In the genomic region with DNA sequence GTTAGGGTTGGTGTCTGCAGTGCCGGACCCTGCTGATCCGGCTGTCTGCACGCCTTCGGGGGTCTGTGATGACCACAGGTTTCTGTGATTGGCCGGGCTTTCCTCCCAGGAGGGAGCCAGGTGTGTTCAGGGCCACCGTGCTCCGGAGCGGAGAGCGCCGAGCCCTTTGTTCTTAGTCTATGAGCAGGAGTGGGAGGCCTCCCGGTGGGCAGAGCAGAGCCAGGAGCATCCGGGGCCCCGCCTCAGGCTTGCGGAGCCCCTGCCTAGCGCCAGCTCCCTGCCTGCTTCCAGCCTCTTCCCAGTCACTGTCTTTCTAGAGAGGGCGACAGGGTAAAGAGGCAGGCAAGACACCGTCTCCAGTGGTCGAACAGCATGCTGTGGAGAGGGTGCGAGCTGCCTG, we compare ENCODE assay signal across 37 cellular contexts.
"Had no signal": no experiment of that assay in that cellular context is flagged by ENCODE, and none has a peak within 500 bp of the region (broad histone marks: within the 10 kb centered on the region; RNA-seq: fewer than 3 reads in every experiment).

No MANE protein-coding gene starts in this region.

- H3K27me3 Mint-ChIP-seq: activated CD4-positive, alpha-beta memory T cell treated with anti-CD3 and anti-CD28 coated beads for 36 hours; activated CD4-positive, alpha-beta T cell treated with anti-CD3 and anti-CD28 coated beads for 36 hours; activated naive CD4-positive, alpha-beta T cell treated with anti-CD3 and anti-CD28 coated beads, Interleukin-2, amount 50 U/mL, for 24 hours; activated naive CD8-positive, alpha-beta T cell treated with anti-CD3 and anti-CD28 coated beads, Interleukin-2, amount 10 ng/mL, durations not matched to agents 7 days and 5 days; activated T-helper 17 cell treated with anti-CD3 and anti-CD28 coated beads, Interleukin-2, amount 50 U/mL, for 72 hours; brain had no signal

- H3K4me3 Mint-ChIP-seq: activated CD4-positive, alpha-beta memory T cell treated with anti-CD3 and anti-CD28 coated beads for 36 hours; activated CD4-positive, alpha-beta T cell treated with anti-CD3 and anti-CD28 coated beads for 36 hours; activated naive CD4-positive, alpha-beta T cell treated with anti-CD3 and anti-CD28 coated beads, Interleukin-2, amount 50 U/mL, for 24 hours; activated naive CD8-positive, alpha-beta T cell treated with anti-CD3 and anti-CD28 coated beads, Interleukin-2, amount 10 ng/mL, durations not matched to agents 7 days and 5 days; activated T-cell treated with anti-CD3 and anti-CD28 coated beads, Interleukin-2, amount 50 U/mL, for 72 hours; activated T-helper 17 cell treated with anti-CD3 and anti-CD28 coated beads, Interleukin-2, amount 50 U/mL, for 72 hours; brain; T-helper 1 cell treated with Interleukin-12 subunit alpha and Interleukin-12 subunit beta and Interleukin-4 antibody, amounts not matched to agents 30 μg/mL and 1 μg/mL, for 36 hours; T-helper 2 cell treated with Interferon-gamma antibody and Interleukin-4, amounts not matched to agents 5 μg/mL and 100 μg/mL, for 36 hours; WTC11 had no signal

- H3K9me3 ChIP-seq: Peyer's patch, SJSA1, SK-N-SH had no signal

- H3K4me1 ChIP-seq: Peyer's patch, SJSA1 had no signal

- H3K36me3 ChIP-seq: Peyer's patch, SJSA1 had no signal

- H3K36me3 Mint-ChIP-seq: brain, WTC11 had no signal

- H3K9ac ChIP-seq: SK-N-SH had no signal

- H3K9me3 Mint-ChIP-seq: activated CD4-positive, alpha-beta memory T cell treated with anti-CD3 and anti-CD28 coated beads for 36 hours; activated naive CD4-positive, alpha-beta T cell treated with anti-CD3 and anti-CD28 coated beads, Interleukin-2, amount 50 U/mL, for 24 hours; activated naive CD8-positive, alpha-beta T cell treated with anti-CD3 and anti-CD28 coated beads, Interleukin-2, amount 10 ng/mL, durations not matched to agents 7 days and 5 days; activated T-cell treated with anti-CD3 and anti-CD28 coated beads, Interleukin-2, amount 50 U/mL, for 72 hours; activated T-helper 17 cell treated with anti-CD3 and anti-CD28 coated beads, Interleukin-2, amount 50 U/mL, for 72 hours; brain; T-helper 1 cell treated with Interleukin-12 subunit alpha and Interleukin-12 subunit beta and Interleukin-4 antibody, amounts not matched to agents 30 μg/mL and 1 μg/mL, for 36 hours; T-helper 2 cell treated with Interferon-gamma antibody and Interleukin-4, amounts not matched to agents 5 μg/mL and 100 μg/mL, for 36 hours; WTC11 had no signal

- FAIRE-seq: bronchial epithelial cell, TTC549 had no signal

- H3K4me2 ChIP-seq: SK-N-SH had no signal

- H3K27ac Mint-ChIP-seq: activated CD4-positive, alpha-beta memory T cell treated with anti-CD3 and anti-CD28 coated beads for 36 hours; activated CD4-positive, alpha-beta T cell treated with anti-CD3 and anti-CD28 coated beads for 36 hours; activated naive CD4-positive, alpha-beta T cell treated with anti-CD3 and anti-CD28 coated beads, Interleukin-2, amount 50 U/mL, for 24 hours; activated naive CD8-positive, alpha-beta T cell treated with anti-CD3 and anti-CD28 coated beads, Interleukin-2, amount 10 ng/mL, durations not matched to agents 7 days and 5 days; activated T-cell treated with anti-CD3 and anti-CD28 coated beads, Interleukin-2, amount 50 U/mL, for 72 hours had no signal

- H3K4me3 ChIP-seq: Peyer's patch, SJSA1 had no signal

- H3K4me1 Mint-ChIP-seq: activated CD4-positive, alpha-beta T cell treated with anti-CD3 and anti-CD28 coated beads for 36 hours; activated naive CD4-positive, alpha-beta T cell treated with anti-CD3 and anti-CD28 coated beads, Interleukin-2, amount 50 U/mL, for 24 hours; activated naive CD8-positive, alpha-beta T cell treated with anti-CD3 and anti-CD28 coated beads, Interleukin-2, amount 10 ng/mL, durations not matched to agents 7 days and 5 days had no signal

- H3K27ac ChIP-seq: Peyer's patch, SJSA1 had no signal

- H3K27me3 ChIP-seq: Peyer's patch, SJSA1 had no signal

- DNase-seq: activated CD4-positive, alpha-beta memory T cell treated with anti-CD3 and anti-CD28 coated beads for 36 hours; activated CD4-positive, alpha-beta T cell treated with anti-CD3 and anti-CD28 coated beads for 36 hours; activated CD4-positive, alpha-beta T cell treated with anti-CD3 and anti-CD28 coated beads, Interleukin-2, amount 50 U/mL, for 1 hour; activated CD8-positive, alpha-beta memory T cell treated with anti-CD3 and anti-CD28 coated beads, Interleukin-2, amount 50 U/mL, for 4 hours; activated effector memory CD4-positive, alpha-beta T cell treated with anti-CD3 and anti-CD28 coated beads, Interleukin-2, amount 50 U/mL, for 16 hours; activated naive CD4-positive, alpha-beta T cell treated with Interleukin-2 at 50 U/mL for 16 hours; activated naive CD8-positive, alpha-beta T cell treated with anti-CD3 and anti-CD28 coated beads, Interleukin-2, amount 10 ng/mL, durations not matched to agents 7 days and 5 days; activated T-cell treated with anti-CD3 and anti-CD28 coated beads for 4 hours; activated T-cell treated with anti-CD3 and anti-CD28 coated beads, Interleukin-2, amount 50 U/mL, for 72 hours; anterior cingulate cortex; caudate nucleus; cerebellar nuclear complex; Karpas-422; KBM-7; NCI-H1105; NCI-H1417 treated with DMSO at 0.1 percent for 48 hours; NCI-H1694 treated with DMSO at 0.1 percent for 48 hours; NCI-H2029; NCI-H345; NCI-H510A; NCI-H526; NCI-H748 treated with DMSO at 0.1 percent for 48 hours; NK-92 treated with Interleukin-12 subunit alpha and Interleukin-12 subunit beta, amount 100 ng/mL, for 24 hours; PC-3; Peyer's patch; RPMI8226; SHP77 treated with DMSO at 0.1 percent for 48 hours; SK-N-SH had no signal
